In genomic region chr14:69727860-69728259, GRCh38 we compare ENCODE assay signal across 25 cellular contexts. TPM values are rescaled to one million over a fixed set of nuclear protein-coding genes. Genes with fewer than 3 reads are reported as not detected.
DNase-seq lines count a peak whose midpoint lies in the region; ATAC-seq and TF ChIP-seq lines count a peak whose summit lies in the region.
"Had no signal": no experiment of that assay in that cellular context is flagged by ENCODE, and none has a peak within 500 bp of the region (broad histone marks: within the 10 kb centered on the region; RNA-seq: fewer than 3 reads in every experiment).

No MANE protein-coding gene starts in this region.

- H3K9ac ChIP-seq in SK-N-SH = no peak overlapping the region

- no peaks in the 10 kb centered on the region for H3F3A ChIP-seq in SK-N-SH (replicated peaks; ENCODE audit: insufficient read depth)

- H3K4me3 ChIP-seq in SK-N-SH (ENCODE audit: low read depth in 2 of 2, low read length in 1 of 2) = no peak overlapping the region
- H3K4me3 ChIP-seq in CD8-positive, alpha-beta memory T cell (ENCODE audit: low read length) = no peak overlapping the region
- no peak overlapping the region for H3K4me3 ChIP-seq in psoas muscle
- H3K4me3 ChIP-seq in transverse colon = no peak overlapping the region
- H3K4me3 ChIP-seq: thyroid gland had no signal

- H3K9me3 ChIP-seq in SK-N-SH (no peaks in the 10 kb centered on the region), psoas muscle (no peaks in the 10 kb centered on the region), transverse colon (no peaks in the 10 kb centered on the region)
- no peaks in the 10 kb centered on the region for H3K9me3 ChIP-seq in CD8-positive, alpha-beta memory T cell (ENCODE audit: low read length)
- H3K9me3 ChIP-seq: adrenal gland, thyroid gland had no signal

- H3K4me1 ChIP-seq in SK-N-SH (ENCODE audit: control insufficient read depth in 1 of 2, insufficient read depth in 2 of 2, low read depth in 1 of 2, low read length in 1 of 2) (peaks cover 0 to 6% of the 10 kb centered on the region in 2 experiments; a peak in 1 of 4 replicates), psoas muscle (peaks cover 10% of the 10 kb centered on the region), transverse colon (peaks cover 0 to 16% (median 9%) of the 10 kb centered on the region in 4 donors)
- H3K4me1 ChIP-seq in CD8-positive, alpha-beta memory T cell (ENCODE audit: insufficient read depth, low read length) = peaks cover 11% of the 10 kb centered on the region

- TF ChIP-seq CTCF in SK-N-SH (IDR thresholded peaks at IDR 0.05) (no peak), psoas muscle (IDR thresholded peaks at IDR 0.05) (no peak), transverse colon (IDR thresholded peaks at IDR 0.05) (no peak)

- H3K27ac Mint-ChIP-seq in CD8-positive, alpha-beta memory T cell = peak overlapping the region in 7 of 8 donors; percentile 72 to 97 (median 87)
- H3K27ac Mint-ChIP-seq: nephron progenitor cell had no signal

- no peak overlapping the region for H2AFZ ChIP-seq in SK-N-SH (ENCODE audit: low read depth)

- peak overlapping the region in 3 of 7 donors; percentile 31 to 78 (median 65) for H3K4me3 Mint-ChIP-seq in CD8-positive, alpha-beta memory T cell

- peaks cover 20 to 36% (median 28%) of the 10 kb centered on the region in 3 donors for H3K4me1 Mint-ChIP-seq in CD8-positive, alpha-beta memory T cell

- no peak overlapping the region for H3K4me2 ChIP-seq in SK-N-SH

- H3K36me3 ChIP-seq in SK-N-SH (replicated peaks in 1 of 2; ENCODE audit: control insufficient read depth in 1 of 2, insufficient read depth in 2 of 2, low read length in 1 of 2) (no peaks in the 10 kb centered on the region), psoas muscle (ENCODE audit: insufficient read depth in 1 of 2, low read depth in 1 of 2) (no peaks in the 10 kb centered on the region), transverse colon (no peaks in the 10 kb centered on the region)
- no peaks in the 10 kb centered on the region for H3K36me3 ChIP-seq in CD8-positive, alpha-beta memory T cell (ENCODE audit: insufficient read depth, low read length)
- H3K36me3 ChIP-seq: adrenal gland, thyroid gland had no signal

- DNase-seq in SK-N-SH = no peak
- DNase-seq in CD8-positive, alpha-beta memory T cell = no peak
- DNase-seq in dermis blood vessel endothelial cell = peak; percentile 27
- DNase-seq in psoas muscle = no peak
- no peak for DNase-seq in C1 segment of cervical spinal cord (lab: John Stamatoyannopoulos, UW)
- no peak for DNase-seq in NCI-H2171 (lab: John Stamatoyannopoulos, UW)
- DNase-seq in transverse colon = no peak
- DNase-seq: 8988T; activated CD4-positive, alpha-beta T cell treated with anti-CD3 and anti-CD28 coated beads for 4 hours; activated CD8-positive, alpha-beta memory T cell treated with anti-CD3 and anti-CD28 coated beads, Interleukin-2, amount 50 U/mL, for 48 hours; activated gamma-delta T cell treated with Interleukin-2 at 50 U/mL for 16 hours; EL; glutamatergic neuron; left cardiac atrium; midbrain; NCI-H1092 treated with DMSO at 0.1 percent for 48 hours; NCI-H2029; nephron progenitor cell; SHP77; stimulated activated CD4-positive, alpha-beta T cell treated with anti-CD3 and anti-CD28 coated beads, Interleukin-2, amount 100 ng/mL, for 24 hours; stimulated activated naive CD4-positive, alpha-beta T cell treated with Interleukin-2 at 50 U/mL for 16 hours; T-cell; thyroid gland had no signal

- H3K27ac ChIP-seq in SK-N-SH (ENCODE audit: low read depth in 2 of 2, low read length in 1 of 2) = no peak overlapping the region
- H3K27ac ChIP-seq in CD8-positive, alpha-beta memory T cell (ENCODE audit: low read depth, low read length) = no peak overlapping the region
- peak overlapping the region; percentile 23 for H3K27ac ChIP-seq in psoas muscle
- H3K27ac ChIP-seq in transverse colon = no peak overlapping the region
- H3K27ac ChIP-seq: thyroid gland had no signal

- no peak for TF ChIP-seq POLR2A in transverse colon (IDR thresholded peaks at IDR 0.05)

- CTCF ChIA-PET in SK-N-SH (lab: Yijun Ruan, JAX) = interaction anchor here (0.8 to 7.1 kb wide), 26 partner anchors 10 to 212 kb away, joined by 3 to 107 read pairs (median 9); partner anchors contain the start of genes CCDC177 and SUSD6
- CTCF ChIA-PET in CD8-positive, alpha-beta memory T cell (lab: Charles Lee) = interaction anchor here (0.8 to 3.6 kb wide), 13 partner anchors 9 to 154 kb away, joined by 3 to 50 read pairs (median 6); partner anchors contain the start of gene SRSF5

- intact Hi-C loops in psoas muscle (cut with DNase I) = loop anchor here (1.0 to 5.0 kb wide), 4 partner anchors 125 to 191 kb away; no protein-coding TSS in a partner anchor
- intact Hi-C loops in transverse colon (cut with DNase I; ENCODE audit: low total_unique reads) = loop anchor here (2.0 to 5.0 kb wide), 2 partner anchors 126 to 143 kb away; no protein-coding TSS in a partner anchor

- H3K79me2 ChIP-seq in SK-N-SH (ENCODE audit: insufficient read depth) = no peaks in the 10 kb centered on the region

- peaks cover 0 to under 1% of the 10 kb centered on the region in 2 donors for H3K27me3 Mint-ChIP-seq in CD8-positive, alpha-beta memory T cell

- H3K9me3 Mint-ChIP-seq in CD8-positive, alpha-beta memory T cell = no peaks in the 10 kb centered on the region
- H3K9me3 Mint-ChIP-seq: nephron progenitor cell, T-cell had no signal

- ATAC-seq in SK-N-SH treated with all-trans-retinoic acid at 6 μM for 48 hours (no peak), psoas muscle (no peak)

- no peaks in the 10 kb centered on the region for H3K9me2 ChIP-seq in SK-N-SH

- H3K27me3 ChIP-seq in SK-N-SH (ENCODE audit: insufficient read depth) = no peaks in the 10 kb centered on the region
- H3K27me3 ChIP-seq in CD8-positive, alpha-beta memory T cell (ENCODE audit: insufficient read depth, low read length, poor library complexity, severe bottlenecking) = no peaks in the 10 kb centered on the region
- no peaks in the 10 kb centered on the region for H3K27me3 ChIP-seq in psoas muscle (ENCODE audit: insufficient read depth in 3 of 3, low read length in 2 of 3)
- no peaks in the 10 kb centered on the region for H3K27me3 ChIP-seq in transverse colon
- H3K27me3 ChIP-seq: adrenal gland, thyroid gland had no signal

- 73% methylated on average over 4 of the region's 4 CpGs for WGBS in SK-N-SH (ENCODE audit: low lambda C conversion rate)
- WGBS in psoas muscle, 3 donors = 74 to 79% (median 79%) methylated on average over 4 of the region's 4 CpGs
- 81 to 90% methylated on average over 3 to 4 of the region's 4 CpGs for WGBS in transverse colon (ENCODE audit: low coverage in 1 of 2), 2 donors

- H4K20me1 ChIP-seq in SK-N-SH (ENCODE audit: insufficient read depth) = no peaks in the 10 kb centered on the region

- H3K36me3 Mint-ChIP-seq in CD8-positive, alpha-beta memory T cell = no peaks in the 10 kb centered on the region
- H3K36me3 Mint-ChIP-seq: T-cell had no signal

- TF ChIP-seq EP300 in SK-N-SH (IDR thresholded peaks at IDR 0.05; ENCODE audit: borderline replicate concordance in 1 of 2, low read depth in 1 of 2, low read length in 1 of 2) (no peak), transverse colon (IDR thresholded peaks at IDR 0.05; ENCODE audit: low read depth) (no peak)

- TF ChIP-seq RAD21 in SK-N-SH (IDR thresholded peaks at IDR 0.05; ENCODE audit: low read length) = no peak

- in situ Hi-C loops in transverse colon (cut with MboI; ENCODE audit: low pct_ligation_motif_present in 1 of 4, low pct_unique_long_range_greater_than_20kb in 1 of 4, low sequenced_read_pairs in 3 of 4) = loop anchor here (5.0 to 10.0 kb wide), 2 partner anchors 141 to 143 kb away; no protein-coding TSS in a partner anchor

- POLR2A ChIA-PET in SK-N-SH (lab: Yijun Ruan, JAX) = interaction anchor here (0.7 kb wide), 1 partner anchor 117 kb away, joined by 3 read pairs; the partner anchor contains the start of gene SUSD6
- POLR2A ChIA-PET in CD8-positive, alpha-beta memory T cell (lab: Charles Lee) = no interaction called here

TF ChIP-seq in SK-N-SH, 30 proteins besides CTCF, POLR2A, EP300 and RAD21:
- no peak for TF ChIP-seq NRF1 (IDR thresholded peaks at IDR 0.05; ENCODE audit: low read depth, low read length)
- peak; percentile 75 for TF ChIP-seq RFX5 (IDR thresholded peaks at IDR 0.05; ENCODE audit: low read length)

TF ChIP-seq in SK-N-SH treated with all-trans-retinoic acid at 6 μM for 48 hours, 23 proteins besides CTCF, POLR2A, EP300 and RAD21 (continues in another document):
- no peak for TF ChIP-seq ZNF70 (CRISPR knock-in tag; IDR thresholded peaks at IDR 0.05)
- no peak for TF ChIP-seq RARB (CRISPR knock-in tag; IDR thresholded peaks at IDR 0.05)
- no peak for TF ChIP-seq BACH2 (CRISPR knock-in tag; IDR thresholded peaks at IDR 0.05; ENCODE audit: borderline replicate concordance)
- TF ChIP-seq ARNTL (CRISPR knock-in tag; IDR thresholded peaks at IDR 0.05; ENCODE audit: borderline replicate concordance, low read depth) = no peak
- no peak for TF ChIP-seq TSHZ2 (CRISPR knock-in tag; IDR thresholded peaks at IDR 0.05)

RNA-seq across cellular contexts. Expression of gene SRSF5, which starts 39.1 kb away (rescaled TPM):
- polyA plus RNA-seq in SK-N-SH (2012; rRNA removed) = 324 and 395 TPM in 2 replicates
- 305 and 400 TPM in 2 replicates for polyA plus RNA-seq in SK-N-SH (2012; cell fraction: cytosol; rRNA removed)
- polyA plus RNA-seq in SK-N-SH (2012; cell fraction: nucleus; rRNA removed) = 682 and 1,159 TPM in 2 replicates
- total RNA-seq in CD8-positive, alpha-beta memory T cell = 100 to 1,000 TPM; 291 to 307 TPM
- 1,226 TPM for polyA plus RNA-seq in CD8-positive, alpha-beta memory T cell
- total RNA-seq in dermis blood vessel endothelial cell = 155 and 195 TPM in 2 replicates
- 100 to 1,000 TPM in 3 of 4 donors, 10 to 100 TPM in 1; 95.6 to 171 (median 104) TPM for total RNA-seq in psoas muscle
- 100 to 1,000 TPM in 1 of 3 donors, 10 to 100 TPM in 2; 72.7 to 144 (median 93.8) TPM for polyA plus RNA-seq in psoas muscle
- 100 to 1,000 TPM; 255 to 557 (median 471) TPM for total RNA-seq in transverse colon
